In genomic region chr5:14669975-14670374, GRCh38 we compare ENCODE assay signal across 14 cellular contexts. TPM values are rescaled to one million over a fixed set of nuclear protein-coding genes. Genes with fewer than 3 reads are reported as not detected.
DNase-seq lines count a peak whose midpoint lies in the region; ATAC-seq and TF ChIP-seq lines count a peak whose summit lies in the region.
"Had no signal": no experiment of that assay in that cellular context is flagged by ENCODE, and none has a peak within 500 bp of the region (broad histone marks: within the 10 kb centered on the region; RNA-seq: fewer than 3 reads in every experiment).

No MANE protein-coding gene starts in this region.

- peak overlapping the region; percentile 30 for H3K4me3 Mint-ChIP-seq in activated naive CD8-positive, alpha-beta T cell treated with anti-CD3 and anti-CD28 coated beads for 36 hours

- H3K14ac ChIP-seq in IMR-90 (replicated peaks; ENCODE audit: low read depth, low read length): no peak overlapping the region

- H2AK9ac ChIP-seq in IMR-90 (replicated peaks; ENCODE audit: low read depth, low read length, poor library complexity): no peak overlapping the region

- H3K9ac ChIP-seq in DND-41 (ENCODE audit: low read depth, low read length): no peak overlapping the region
- H3K9ac ChIP-seq in IMR-90 (ENCODE audit: low read depth, low read length): no peak overlapping the region

- no TSS peak for BruUV-seq in IMR-90 (replicated peaks; lab: Mats Ljungman, UMichigan)

- H4K5ac ChIP-seq in IMR-90 (ENCODE audit: low read depth, low read length): no peak overlapping the region

- no peak overlapping the region for H3K27ac ChIP-seq in DND-41 (ENCODE audit: low read length)
- H3K27ac ChIP-seq in IMR-90 (ENCODE audit: insufficient read depth, low read length): no peak overlapping the region
- H3K27ac ChIP-seq: neutrophil had no signal

- H3K4me2 ChIP-seq in DND-41 (ENCODE audit: insufficient read depth, low read length) (peak overlapping the region; percentile 34; the same call in 1 of the 2 replicates), IMR-90 (ENCODE audit: low read depth, low read length) (no peak overlapping the region)

- H3K4me3 ChIP-seq in DND-41 (ENCODE audit: low read depth in 1 of 2, low read length in 2 of 2): no peak overlapping the region
- H3K4me3 ChIP-seq in IMR-90 (ENCODE audit: insufficient read depth, low read depth, low read length): no peak overlapping the region

- TF ChIP-seq CTCF in DND-41 (IDR thresholded peaks at IDR 0.05; ENCODE audit: borderline replicate concordance, extremely low read depth, low read length, poor library complexity, severe bottlenecking) (no peak), IMR-90 (conservative IDR thresholded peaks at IDR 0.05; ENCODE audit: low read depth, low read length) (no peak)

- no peak overlapping the region for H3K18ac ChIP-seq in IMR-90 (ENCODE audit: low read depth, low read length)

- no peak overlapping the region for H2BK120ac ChIP-seq in IMR-90 (ENCODE audit: low read depth, low read length)

- peaks cover 70% of the 10 kb centered on the region for H3K36me3 Mint-ChIP-seq in activated naive CD8-positive, alpha-beta T cell treated with anti-CD3 and anti-CD28 coated beads for 36 hours

- H3K27ac Mint-ChIP-seq in activated naive CD8-positive, alpha-beta T cell treated with anti-CD3 and anti-CD28 coated beads for 36 hours: peak overlapping the region; percentile 63

- 100% methylated on average over 1 of the region's 1 CpG; no CpG with 5 or more reads in 1 of the 2 experiments for WGBS in IMR-90 (ENCODE audit: extremely low coverage in 2 of 2, insufficient read length in 1 of 2), 2 experiments

- H4K91ac ChIP-seq in IMR-90 (ENCODE audit: insufficient read depth, low read depth, low read length): no peak overlapping the region

- H3K79me2 ChIP-seq in DND-41 (ENCODE audit: insufficient read depth, low read length): peaks cover 99% of the 10 kb centered on the region

- in situ Hi-C loops in IMR-90 (cut with MboI; ENCODE audit: low sequenced_read_pairs): loop anchor here (25.0 kb wide), 2 partner anchors 558 to 683 kb away; no protein-coding TSS in a partner anchor

- peaks cover 81% of the 10 kb centered on the region for H3K4me1 Mint-ChIP-seq in activated naive CD8-positive, alpha-beta T cell treated with anti-CD3 and anti-CD28 coated beads for 36 hours

- ATAC-seq in DND-41 (ENCODE audit: insufficient read depth, low read depth) (no peak), IMR-90 (ENCODE audit: low read depth) (no peak), GM18519 (IDR thresholded peaks at IDR 0.05; ENCODE audit: low FRiP score, unreplicated experiment) (no peak)

- no peak overlapping the region for H3K4ac ChIP-seq in IMR-90 (ENCODE audit: low read depth, low read length)

- H3K9me3 ChIP-seq in DND-41 (ENCODE audit: insufficient read depth, low read length, severe bottlenecking) (no peaks in the 10 kb centered on the region), IMR-90 (ENCODE audit: control insufficient read depth, insufficient read depth, low read length) (no peaks in the 10 kb centered on the region)
- H3K9me3 ChIP-seq: neutrophil had no signal

- peaks cover 39 to 81% of the 10 kb centered on the region in 2 experiments for H3K79me1 ChIP-seq in IMR-90 (ENCODE audit: low read depth in 1 of 2, low read length in 2 of 2)

- H3K4me1 ChIP-seq in DND-41 (ENCODE audit: insufficient read depth, low read length) (peaks cover 51% of the 10 kb centered on the region), IMR-90 (ENCODE audit: control insufficient read depth, insufficient read depth, low read length) (peaks cover 15% of the 10 kb centered on the region)

- no peak overlapping the region for H2AFZ ChIP-seq in DND-41 (ENCODE audit: low read depth, low read length)
- H2AFZ ChIP-seq in IMR-90 (replicated peaks; ENCODE audit: low read length, poor library complexity): no peak overlapping the region

- no peak overlapping the region for H2AK5ac ChIP-seq in IMR-90 (ENCODE audit: low read depth, low read length)

- no peak overlapping the region for H3K56ac ChIP-seq in IMR-90 (ENCODE audit: extremely low read depth, insufficient read depth, low read length)

- no peak overlapping the region for H2BK5ac ChIP-seq in IMR-90 (ENCODE audit: low read depth, low read length, poor library complexity, severe bottlenecking)

- no peak for TF ChIP-seq RAD21 in IMR-90 (IDR thresholded peaks at IDR 0.05; ENCODE audit: low read length)

- H4K20me1 ChIP-seq in DND-41 (ENCODE audit: insufficient read depth, low read length) (peaks cover 82% of the 10 kb centered on the region), IMR-90 (ENCODE audit: insufficient read depth, low read length) (peaks cover 68% of the 10 kb centered on the region)

- H3K9me3 Mint-ChIP-seq in activated naive CD8-positive, alpha-beta T cell treated with anti-CD3 and anti-CD28 coated beads for 36 hours: no peaks in the 10 kb centered on the region

- no peak overlapping the region for H3K23ac ChIP-seq in IMR-90 (ENCODE audit: low read depth, low read length)

- H2BK15ac ChIP-seq in IMR-90 (ENCODE audit: low read depth, low read length): no peak overlapping the region

- no peak overlapping the region for H4K8ac ChIP-seq in IMR-90 (ENCODE audit: low read depth in 2 of 2, low read length in 2 of 2)

- no peak for DNase-seq in DND-41
- DNase-seq in IMR-90: peak; percentile 25
- DNase-seq in activated naive CD8-positive, alpha-beta T cell treated with anti-CD3 and anti-CD28 coated beads for 36 hours: no peak
- DNase-seq in kidney glomerular epithelial cell (lab: John Stamatoyannopoulos, UW): peak; percentile 27
- DNase-seq in hypothalamus (lab: John Stamatoyannopoulos, UW): no peak
- DNase-seq in cerebellar nuclear complex (lab: John Stamatoyannopoulos, UW): no peak
- DNase-seq: COR-L47; GOT3; KG1; NCI-H1694; NCI-H526 treated with DMSO at 0.1 percent for 48 hours; stimulated activated naive CD4-positive, alpha-beta T cell had no signal

- H3K9me1 ChIP-seq in IMR-90 (ENCODE audit: insufficient read depth, low read length): peaks cover 23% of the 10 kb centered on the region; the same call in 1 of the 2 replicates

- intact Hi-C loops in IMR-90 (cut with micrococcal nuclease): no loop called here

- POLR2A ChIA-PET in IMR-90 (lab: Charles Lee; ENCODE audit: unreplicated experiment): no interaction called here

- no peak overlapping the region for H2BK20ac ChIP-seq in IMR-90 (ENCODE audit: low read depth, low read length)

- H3K27me3 Mint-ChIP-seq in activated naive CD8-positive, alpha-beta T cell treated with anti-CD3 and anti-CD28 coated beads for 36 hours: no peaks in the 10 kb centered on the region

- CTCF ChIA-PET in IMR-90 (lab: Yijun Ruan, JAX): no interaction called here

- H3K36me3 ChIP-seq in DND-41 (ENCODE audit: insufficient read depth, low read length) (peaks cover 29% of the 10 kb centered on the region; the same call in 1 of the 2 replicates), IMR-90 (ENCODE audit: control insufficient read depth, insufficient read depth, low read length) (peaks cover 4% of the 10 kb centered on the region)

- no peak for TF ChIP-seq POLR2A in IMR-90 (IDR thresholded peaks at IDR 0.05; ENCODE audit: low read depth, low read length)

- dilution Hi-C loops in IMR-90 (cut with HindIII; ENCODE audit: low sequenced_read_pairs, unreplicated experiment): no loop called here

- H3K27me3 ChIP-seq in DND-41 (ENCODE audit: insufficient read depth, low read length, poor library complexity): no peaks in the 10 kb centered on the region
- no peaks in the 10 kb centered on the region for H3K27me3 ChIP-seq in IMR-90 (ENCODE audit: control insufficient read depth, insufficient read depth, low read length)
- H3K27me3 ChIP-seq: neutrophil had no signal

TF ChIP-seq in IMR-90, 13 proteins besides CTCF, POLR2A, EP300 and RAD21:
- TF ChIP-seq FOS (IDR thresholded peaks at IDR 0.05; ENCODE audit: low read depth, low read length): no peak
- TF ChIP-seq, protein P1, sequence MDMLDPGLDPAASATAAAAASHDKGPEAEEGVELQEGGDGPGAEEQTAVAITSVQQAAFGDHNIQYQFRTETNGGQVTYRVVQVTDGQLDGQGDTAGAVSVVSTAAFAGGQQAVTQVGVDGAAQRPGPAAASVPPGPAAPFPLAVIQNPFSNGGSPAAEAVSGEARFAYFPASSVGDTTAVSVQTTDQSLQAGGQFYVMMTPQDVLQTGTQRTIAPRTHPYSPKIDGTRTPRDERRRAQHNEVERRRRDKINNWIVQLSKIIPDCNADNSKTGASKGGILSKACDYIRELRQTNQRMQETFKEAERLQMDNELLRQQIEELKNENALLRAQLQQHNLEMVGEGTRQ (IDR thresholded peaks at IDR 0.05; ENCODE audit: low read depth, low read length): no peak
- no peak for TF ChIP-seq RCOR1 (IDR thresholded peaks at IDR 0.05; ENCODE audit: insufficient replicate concordance, low read length)
- TF ChIP-seq SMC3 (IDR thresholded peaks at IDR 0.05; ENCODE audit: low read depth, low read length): no peak
- no peak for TF ChIP-seq MAZ (IDR thresholded peaks at IDR 0.05; ENCODE audit: borderline replicate concordance, low read depth, low read length)
- TF ChIP-seq, protein P2, sequence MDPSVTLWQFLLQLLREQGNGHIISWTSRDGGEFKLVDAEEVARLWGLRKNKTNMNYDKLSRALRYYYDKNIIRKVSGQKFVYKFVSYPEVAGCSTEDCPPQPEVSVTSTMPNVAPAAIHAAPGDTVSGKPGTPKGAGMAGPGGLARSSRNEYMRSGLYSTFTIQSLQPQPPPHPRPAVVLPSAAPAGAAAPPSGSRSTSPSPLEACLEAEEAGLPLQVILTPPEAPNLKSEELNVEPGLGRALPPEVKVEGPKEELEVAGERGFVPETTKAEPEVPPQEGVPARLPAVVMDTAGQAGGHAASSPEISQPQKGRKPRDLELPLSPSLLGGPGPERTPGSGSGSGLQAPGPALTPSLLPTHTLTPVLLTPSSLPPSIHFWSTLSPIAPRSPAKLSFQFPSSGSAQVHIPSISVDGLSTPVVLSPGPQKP (IDR thresholded peaks at IDR 0.05; ENCODE audit: borderline replicate concordance, low read depth, low read length): no peak
- no peak for TF ChIP-seq NFE2L2 (IDR thresholded peaks at IDR 0.05; ENCODE audit: low read depth, low read length)
- TF ChIP-seq CEBPB (IDR thresholded peaks at IDR 0.05; ENCODE audit: low read depth, low read length): no peak
- no peak for TF ChIP-seq MAFK (IDR thresholded peaks at IDR 0.05; ENCODE audit: low read depth, low read length)

RNA-seq across cellular contexts. Expression of gene OTULIN, which starts 5.5 kb away (rescaled TPM):
- total RNA-seq in IMR-90 (2012; rRNA removed): 19.5 and 20.3 TPM in 2 replicates
- polyA plus RNA-seq in IMR-90 (2012; rRNA removed): 5.9 and 6.9 TPM in 2 replicates
- 2.1 and 2.6 TPM in 2 replicates for polyA plus RNA-seq in IMR-90 (2012; cell fraction: cytosol; rRNA removed)
- polyA plus RNA-seq in IMR-90 (2012; cell fraction: nucleus; rRNA removed; ENCODE audit: low replicate concordance): 5.2 and 6.8 TPM in 2 replicates
- total RNA-seq in activated naive CD8-positive, alpha-beta T cell treated with anti-CD3 and anti-CD28 coated beads for 36 hours: 10 to 100 TPM; 68.9 TPM

Comparison
In these comparisons a context has a peak if more than half of its experiments do, and no peak if none do; other contexts are left out.
1. DNase-seq: peak in IMR-90 (single experiment) and kidney glomerular epithelial cell (single experiment); none in DND-41 (single experiment), activated naive CD8-positive, alpha-beta T cell treated with anti-CD3 and anti-CD28 coated beads for 36 hours (single experiment), hypothalamus (0 of 51) and cerebellar nuclear complex (0 of 2).